In the genomic region with DNA sequence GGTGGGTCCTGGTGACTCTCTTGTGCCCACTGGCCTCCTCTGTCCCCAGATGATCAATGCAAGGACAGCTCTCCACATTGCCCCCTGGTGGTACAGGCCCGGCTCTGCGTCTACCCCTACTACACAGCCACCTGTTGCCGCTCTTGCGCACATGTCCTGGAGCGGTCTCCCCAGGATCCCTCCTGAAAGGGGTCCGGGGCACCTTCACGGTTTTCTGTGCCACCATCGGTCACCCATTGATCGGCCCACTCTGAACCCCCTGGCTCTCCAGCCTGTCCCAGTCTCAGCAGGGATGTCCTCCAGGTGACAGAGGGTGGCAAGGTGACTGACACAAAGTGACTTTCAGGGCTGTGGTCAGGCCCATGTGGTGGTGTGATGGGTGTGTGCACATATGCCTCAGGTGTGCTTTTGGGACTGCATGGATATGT, we compare ENCODE assay signal across 1 cellular context.
TF ChIP-seq lines count a peak whose summit lies in the region.

No MANE protein-coding gene starts in this region.

TF ChIP-seq in IMR-90, 13 proteins besides CTCF, POLR2A, EP300 and RAD21:
- TF ChIP-seq MAZ (IDR thresholded peaks at IDR 0.05; ENCODE audit: borderline replicate concordance, low read depth, low read length) (peak; percentile 42; the same call in 1 of the 2 replicates), SMC3 (IDR thresholded peaks at IDR 0.05; ENCODE audit: low read depth, low read length) (peak; percentile 61), MAFK (IDR thresholded peaks at IDR 0.05; ENCODE audit: low read depth, low read length) (no peak)
